Comparison of ENCODE assay signal across 13 cellular contexts in genomic region chr2:224561234-224562005, GRCh38. TPM values are rescaled to one million over a fixed set of nuclear protein-coding genes. Genes with fewer than 3 reads are reported as not detected.
A peak's percentile ranks its signal among the peaks of the same experiment; 100 is the strongest.
DNase-seq lines count a peak whose midpoint lies in the region; ATAC-seq, FAIRE-seq and TF ChIP-seq lines count a peak whose summit lies in the region.
"Had no signal": no experiment of that assay in that cellular context is flagged by ENCODE, and none has a peak within 500 bp of the region (broad histone marks: within the 10 kb centered on the region; RNA-seq: fewer than 3 reads in every experiment).

No MANE protein-coding gene starts in this region.

- no peak overlapping the region for H3K4me2 ChIP-seq in HepG2 (ENCODE audit: low read depth, low read length)

- H3K79me2 ChIP-seq in HepG2 (ENCODE audit: insufficient read depth, low read length), result peaks cover 97% of the 10 kb centered on the region

- H3K9me3 Mint-ChIP-seq in naive B cell, result no peaks in the 10 kb centered on the region

- intact Hi-C loops in uterus (cut with DNase I; ENCODE audit: low total_unique reads), result no loop called here
- intact Hi-C loops in HepG2 (cut with micrococcal nuclease; ENCODE audit: unreplicated experiment), result no loop called here

- no TSS peak for BruUV-seq in HepG2 (replicated peaks; lab: Mats Ljungman, UMichigan)

- peak; percentile 90 for ATAC-seq in GM18868 (IDR thresholded peaks at IDR 0.05; ENCODE audit: unreplicated experiment)
- peak; percentile 84 for ATAC-seq in GM21786 (IDR thresholded peaks at IDR 0.05; ENCODE audit: unreplicated experiment)
- peak; percentile 32 to 49 for ATAC-seq in naive B cell (ENCODE audit: low read depth in 2 of 2)
- ATAC-seq in HepG2, result no peak
- ATAC-seq: heart right ventricle had no signal

- in situ Hi-C loops in KBM-7 (cut with MboI; ENCODE audit: low pct_unique_long_range_greater_than_20kb, low sequenced_read_pairs), result no loop called here
- in situ Hi-C loops in HepG2 (cut with HindIII; ENCODE audit: extremely low pct_ligation_motif_present, low pct_unique_long_range_greater_than_20kb), result no loop called here

- 80% methylated on average over 7 of the region's 7 CpGs for WGBS in HepG2 (ENCODE audit: low lambda C conversion rate)

- no peak for FAIRE-seq in HepG2 (lab: Jason Lieb, UNC)

- TF ChIP-seq EP300 in HepG2 (IDR thresholded peaks at IDR 0.05; ENCODE audit: low read depth in 2 of 2, low read length in 2 of 2) (no peak), HepG2 (CRISPR knock-in tag; IDR thresholded peaks at IDR 0.05; ENCODE audit: borderline replicate concordance) (no peak)

- TF ChIP-seq POLR2A in uterus (IDR thresholded peaks at IDR 0.05), result no peak
- no peak for TF ChIP-seq POLR2A in HepG2 (IDR thresholded peaks at IDR 0.05; ENCODE audit: insufficient read depth in 1 of 2, low read depth in 2 of 2, low read length in 2 of 2)

- H3K27ac Mint-ChIP-seq in naive B cell, result peak overlapping the region in 1 of 6 donors; percentile 1

- no peak for TF ChIP-seq CTCF in uterus (IDR thresholded peaks at IDR 0.05)
- TF ChIP-seq CTCF in HepG2 (CRISPR knock-in tag; IDR thresholded peaks at IDR 0.05), result no peak

- H3K27me3 ChIP-seq in uterus (no peaks in the 10 kb centered on the region), HepG2 (ENCODE audit: control insufficient read depth in 1 of 2, insufficient read depth in 2 of 2, low read length in 2 of 2) (no peaks in the 10 kb centered on the region)
- H3K27me3 ChIP-seq: heart right ventricle, SJCRH30 had no signal

- H3K4me1 Mint-ChIP-seq in naive B cell, result peaks cover 27 to 52% (median 37%) of the 10 kb centered on the region in 3 donors

- no peaks in the 10 kb centered on the region for H3K27me3 Mint-ChIP-seq in naive B cell

- peaks cover 56% of the 10 kb centered on the region for H4K20me1 ChIP-seq in HepG2 (ENCODE audit: insufficient read depth, low read length)

- H3K36me3 ChIP-seq in uterus (no peaks in the 10 kb centered on the region), HepG2 (replicated peaks in 1 of 2; ENCODE audit: control insufficient read depth in 1 of 2, insufficient read depth in 2 of 2, low read length in 2 of 2) (peaks cover 1 to 17% of the 10 kb centered on the region in 2 experiments; a peak in 3 of 5 replicates)

- no peak overlapping the region for H3K4me3 ChIP-seq in uterus
- H3K4me3 ChIP-seq in HepG2 (replicated peaks in 1 of 3; ENCODE audit: insufficient read depth in 1 of 3, low read depth in 2 of 3, low read length in 3 of 3), result no peak overlapping the region
- H3K4me3 ChIP-seq: heart right ventricle, SJCRH30 had no signal

- H3K9ac ChIP-seq in HepG2 (ENCODE audit: insufficient read depth, low read depth, low read length), result no peak overlapping the region

- peak; percentile 53 for DNase-seq in KBM-7
- no peak for DNase-seq in naive B cell
- DNase-seq in uterus, result no peak
- DNase-seq in HepG2 (ENCODE audit: low spot score), result no peak
- DNase-seq in stimulated activated CD4-positive, alpha-beta T cell treated with anti-CD3 and anti-CD28 coated beads, Interleukin-1b, Interleukin-23, amount 100 ng/mL, for 48 hours, result no peak
- no peak for DNase-seq in stimulated activated CD4-positive, alpha-beta T cell treated with anti-CD3 and anti-CD28 coated beads, Interleukin-2, amount 100 ng/mL, for 24 hours
- DNase-seq: cortex of kidney, EL, heart right ventricle, NCI-H1048, SJCRH30 had no signal

- CTCF ChIA-PET in HepG2 (lab: Yijun Ruan, JAX; ENCODE audit: low intra/inter-chr PET ratio, low total read pairs), result no interaction called here

- no peaks in the 10 kb centered on the region for H3K9me3 ChIP-seq in uterus
- no peaks in the 10 kb centered on the region for H3K9me3 ChIP-seq in HepG2 (ENCODE audit: low read length)

- no peak for TF ChIP-seq RAD21 in HepG2 (CRISPR knock-in tag; IDR thresholded peaks at IDR 0.05)

- H3K4me3 Mint-ChIP-seq in naive B cell, result peak overlapping the region in 2 of 8 donors; percentile 26 to 36

- peaks cover 12 to 15% of the 10 kb centered on the region in 2 donors for H3K36me3 Mint-ChIP-seq in naive B cell

- H3K4me1 ChIP-seq in uterus (no peaks in the 10 kb centered on the region), HepG2 (ENCODE audit: insufficient read depth, low read length) (peaks cover 26% of the 10 kb centered on the region)

- H3K27ac ChIP-seq in uterus, result no peak overlapping the region
- no peak overlapping the region for H3K27ac ChIP-seq in HepG2 (ENCODE audit: extremely low read length, insufficient read depth, low read length)
- H3K27ac ChIP-seq: heart right ventricle, SJCRH30 had no signal

- POLR2A ChIA-PET in HepG2 (lab: Yijun Ruan, JAX), result interaction anchor here (1.3 kb wide), 1 partner anchor 24 kb away, joined by 3 read pairs; the partner anchor contains the start of gene CUL3

- H2AFZ ChIP-seq in HepG2 (ENCODE audit: low read length), result no peak overlapping the region

TF ChIP-seq in HepG2, 621 proteins besides CTCF, POLR2A, EP300 and RAD21 (continues in another document):
- TF ChIP-seq ZNF12 (CRISPR knock-in tag; IDR thresholded peaks at IDR 0.05) (no peak), NR3C1 (CRISPR knock-in tag; IDR thresholded peaks at IDR 0.05) (no peak), ZNF441 (CRISPR knock-in tag; IDR thresholded peaks at IDR 0.05; ENCODE audit: borderline replicate concordance) (no peak), ISL2 (CRISPR knock-in tag; IDR thresholded peaks at IDR 0.05) (no peak)
- TF ChIP-seq, protein P1, sequence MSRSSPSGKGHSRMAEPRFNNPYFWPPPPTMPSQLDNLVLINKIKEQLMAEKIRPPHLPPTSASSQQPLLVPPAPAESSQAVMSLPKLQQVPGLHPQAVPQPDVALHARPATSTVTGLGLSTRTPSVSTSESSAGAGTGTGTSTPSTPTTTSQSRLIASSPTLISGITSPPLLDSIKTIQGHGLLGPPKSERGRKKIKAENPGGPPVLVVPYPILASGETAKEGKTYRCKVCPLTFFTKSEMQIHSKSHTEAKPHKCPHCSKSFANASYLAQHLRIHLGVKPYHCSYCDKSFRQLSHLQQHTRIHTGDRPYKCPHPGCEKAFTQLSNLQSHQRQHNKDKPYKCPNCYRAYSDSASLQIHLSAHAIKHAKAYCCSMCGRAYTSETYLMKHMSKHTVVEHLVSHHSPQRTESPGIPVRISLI (CRISPR knock-in tag; IDR thresholded peaks at IDR 0.05; ENCODE audit: borderline replicate concordance), result no peak

RNA-seq across cellular contexts. Expression of gene CUL3, which starts 23.7 kb away (rescaled TPM):
- polyA plus RNA-seq in naive B cell (ENCODE audit: low read depth in 6 of 6) (10 to 100 TPM; 29.4 to 65.2 (median 40.3) TPM), HepG2 (2011; rRNA removed) (27.3 and 33.2 TPM in 2 replicates)
- total RNA-seq in uterus (100 to 1,000 TPM in 2 of 4 donors, 10 to 100 TPM in 2; 37.4 to 126 (median 97.5) TPM), HepG2 (2016; rRNA removed; fragmentation: Illumina TruSeq; extraction: Trizol) (62.3 and 97.3 TPM in 2 replicates)
- 35.1 and 39.9 TPM in 2 replicates for total RNA-seq in HepG2 (2016; cell fraction: cytosol; rRNA removed; fragmentation: Illumina TruSeq; extraction: Trizol; ENCODE audit: low read depth)
- 64.0 and 93.3 TPM in 2 replicates for total RNA-seq in HepG2 (2016; cell fraction: insoluble cytoplasmic fraction; rRNA removed; fragmentation: Illumina TruSeq; extraction: Trizol)
- total RNA-seq in HepG2 (2016; cell fraction: membrane; rRNA removed; fragmentation: Illumina TruSeq; extraction: Trizol), result 46.5 and 50.3 TPM in 2 replicates
- 67.7 and 80.9 TPM in 2 replicates for total RNA-seq in HepG2 (2016; cell fraction: nucleus; rRNA removed; fragmentation: Illumina TruSeq; extraction: Trizol)
- polyA plus RNA-seq in HepG2 (2011; cell fraction: cytosol; rRNA removed), result 12.3 and 22.5 TPM in 2 replicates
- 15.4 and 17.4 TPM in 2 replicates for polyA plus RNA-seq in HepG2 (2011; cell fraction: nucleus; rRNA removed)
- 61.7 and 67.8 TPM in 2 replicates for polyA plus RNA-seq in HepG2 (2012)
- polyA plus RNA-seq in HepG2 (2016; cell fraction: cytosol; fragmentation: Illumina TruSeq; extraction: Trizol; ENCODE audit: low read depth), result 14.7 and 15.9 TPM in 2 replicates
- polyA plus RNA-seq in HepG2 (2016; cell fraction: insoluble cytoplasmic fraction; fragmentation: Illumina TruSeq; extraction: Trizol; ENCODE audit: low read depth), result 98.0 and 99.0 TPM in 2 replicates
- 35.4 and 37.2 TPM in 2 replicates for polyA plus RNA-seq in HepG2 (2016; cell fraction: membrane; fragmentation: Illumina TruSeq; extraction: Trizol; ENCODE audit: low read depth)
- polyA plus RNA-seq in HepG2 (2016; cell fraction: nucleus; fragmentation: Illumina TruSeq; extraction: Trizol; ENCODE audit: insufficient read depth, low read depth), result 70.5 and 77.2 TPM in 2 replicates
- polyA minus RNA-seq in HepG2 (2011; rRNA and poly(A)+ RNA removed; ENCODE audit: low replicate concordance), result 24.4 and 24.7 TPM in 2 replicates
- 32.1 and 40.2 TPM in 2 replicates for polyA minus RNA-seq in HepG2 (2011; cell fraction: cytosol; rRNA and poly(A)+ RNA removed)
- polyA minus RNA-seq in HepG2 (2011; cell fraction: nucleus; rRNA and poly(A)+ RNA removed), result 133 and 141 TPM in 2 replicates
